11 cellular contexts compared by ENCODE assay signal in the genomic region with DNA sequence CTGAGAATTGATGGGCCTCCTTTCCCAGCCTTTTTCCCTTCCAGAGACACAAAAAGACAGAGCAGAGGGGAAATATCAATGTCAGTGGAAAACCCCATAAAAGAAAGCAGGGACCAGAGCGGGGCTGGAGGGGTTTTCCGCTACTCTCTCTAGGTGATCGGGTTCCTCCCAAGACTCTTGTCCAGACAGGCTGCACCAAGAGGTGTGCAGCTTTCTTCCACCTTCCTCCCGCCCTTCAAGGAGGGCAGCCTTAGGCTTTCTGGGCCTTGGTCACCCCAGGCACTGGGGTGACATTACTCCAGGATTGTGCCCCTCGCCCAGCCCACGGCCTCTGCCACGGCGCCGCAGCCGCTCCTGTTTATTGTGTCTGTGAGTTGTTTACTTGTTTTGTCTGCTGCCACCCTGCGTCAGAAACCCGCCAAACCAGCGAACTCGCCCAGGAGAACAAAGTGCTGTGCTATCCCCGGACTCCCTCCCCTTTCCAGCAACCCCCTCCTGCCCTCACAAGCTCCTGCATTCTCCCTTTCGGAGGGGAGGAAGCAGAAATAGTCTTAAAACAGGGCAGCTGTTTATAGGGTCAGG. TPM values are rescaled to one million over a fixed set of nuclear protein-coding genes. Genes with fewer than 3 reads are reported as not detected.
DNase-seq lines count a peak whose midpoint lies in the region; ATAC-seq, FAIRE-seq and TF ChIP-seq lines count a peak whose summit lies in the region.
"Had no signal": no experiment of that assay in that cellular context is flagged by ENCODE, and none has a peak within 500 bp of the region (broad histone marks: within the 10 kb centered on the region; RNA-seq: fewer than 3 reads in every experiment).

No MANE protein-coding gene starts in this region.

- no peak overlapping the region for H2AK5ac ChIP-seq in mesendoderm (ENCODE audit: low read length)

- intact Hi-C loops in Caco-2 (cut with micrococcal nuclease; ENCODE audit: unreplicated experiment) (no loop called here), activated B cell treated with CpG ODN at 0.5 μM for 24 hours (cut with micrococcal nuclease) (no loop called here)

- no peaks in the 10 kb centered on the region for H3K27me3 ChIP-seq in Caco-2 (replicated peaks; ENCODE audit: control insufficient read depth, insufficient read depth, low read length)
- H3K27me3 ChIP-seq in mesendoderm (ENCODE audit: insufficient read depth, low read length, poor library complexity), result peaks cover 83% of the 10 kb centered on the region

- H3K4me2 ChIP-seq in mesendoderm (ENCODE audit: low read length), result no peak overlapping the region

- DNase-seq in Caco-2, result no peak
- DNase-seq in activated B cell treated with CpG ODN at 0.5 μM for 24 hours, result no peak
- peak; percentile 86 for DNase-seq in mesendoderm
- no peak for DNase-seq in stimulated activated naive CD8-positive, alpha-beta T cell treated with anti-CD3 and anti-CD28 coated beads, Interleukin-15, amount 100 ng/mL, for 72 hours
- DNase-seq in ureter (ENCODE audit: low spot score), result no peak
- no peak for DNase-seq in HTR-8/SVneo (ENCODE audit: insufficient read length, low spot score)
- DNase-seq: heart left ventricle, NCI-H1048 had no signal

- WGBS in mesendoderm (ENCODE audit: extremely low coverage, insufficient coverage, low lambda C conversion rate), result no CpG with 5 or more reads among the region's 16 CpGs

- POLR2A ChIA-PET in Caco-2 (lab: Charles Lee) (no interaction called here), activated B cell treated with CpG ODN at 0.5 μM for 24 hours (lab: Charles Lee) (no interaction called here)

- H2BK5ac ChIP-seq in mesendoderm (ENCODE audit: low read length), result no peak overlapping the region

- H4K8ac ChIP-seq in mesendoderm (ENCODE audit: low read depth, low read length), result no peak overlapping the region

- no peaks in the 10 kb centered on the region for H3K79me1 ChIP-seq in mesendoderm (ENCODE audit: low read length)

- no peak overlapping the region for H3K4ac ChIP-seq in mesendoderm (ENCODE audit: low read depth, low read length)

- no peaks in the 10 kb centered on the region for H3K79me2 ChIP-seq in mesendoderm (ENCODE audit: control insufficient read depth, insufficient read depth, low read length)

- no peak overlapping the region for H3K27ac ChIP-seq in mesendoderm (ENCODE audit: low read depth, low read length)
- H3K27ac ChIP-seq: heart left ventricle had no signal

- no TSS peak for BruUV-seq in Caco-2 (replicated peaks; lab: Mats Ljungman, UMichigan)

- CTCF ChIA-PET in Caco-2 (lab: Charles Lee) (interaction anchor here (1.4 kb wide), 1 partner anchor 186 kb away, joined by 4 read pairs; no protein-coding TSS in a partner anchor), activated B cell treated with CpG ODN at 0.5 μM for 24 hours (lab: Charles Lee) (no interaction called here)

- H3K27ac Mint-ChIP-seq in Caco-2 (ENCODE audit: unreplicated experiment) (peak overlapping the region; percentile 56), activated B cell treated with CpG ODN at 0.5 μM for 24 hours (no peak overlapping the region)
- no peak overlapping the region for H3K27ac Mint-ChIP-seq in stimulated activated naive CD8-positive, alpha-beta T cell treated with anti-CD3 and anti-CD28 coated beads, Interleukin-15, amount 100 ng/mL, for 72 hours

- TF ChIP-seq CTCF in Caco-2 (IDR thresholded peaks at IDR 0.05; ENCODE audit: insufficient read depth in 1 of 2, low read depth in 1 of 2, low read length in 1 of 2, severe bottlenecking in 1 of 2, unreplicated experiment in 1 of 2) (no peak), activated B cell treated with CpG ODN at 0.5 μM for 24 hours (IDR thresholded peaks at IDR 0.05) (no peak)

- H4K5ac ChIP-seq in mesendoderm (ENCODE audit: low read length), result no peak overlapping the region

- H3K36me3 Mint-ChIP-seq in Caco-2 (ENCODE audit: insufficient read depth, unreplicated experiment) (peaks cover 6% of the 10 kb centered on the region), activated B cell treated with CpG ODN at 0.5 μM for 24 hours (ENCODE audit: low read depth) (no peaks in the 10 kb centered on the region)

- no peak overlapping the region for H2BK120ac ChIP-seq in mesendoderm (ENCODE audit: low read depth, low read length)

- H3K56ac ChIP-seq in mesendoderm (ENCODE audit: low read length), result no peak overlapping the region

- H3K9me3 Mint-ChIP-seq in Caco-2 (ENCODE audit: unreplicated experiment) (no peaks in the 10 kb centered on the region), activated B cell treated with CpG ODN at 0.5 μM for 24 hours (no peaks in the 10 kb centered on the region)
- no peaks in the 10 kb centered on the region for H3K9me3 Mint-ChIP-seq in stimulated activated naive CD8-positive, alpha-beta T cell treated with anti-CD3 and anti-CD28 coated beads, Interleukin-15, amount 100 ng/mL, for 72 hours
- H3K9me3 Mint-ChIP-seq: central memory CD8-positive, alpha-beta T cell had no signal

- H3K4me1 ChIP-seq in Caco-2 (peaks cover 10% of the 10 kb centered on the region), mesendoderm (ENCODE audit: control insufficient read depth, low read depth, low read length) (peaks cover 2% of the 10 kb centered on the region)

- H2BK15ac ChIP-seq in mesendoderm (replicated peaks; ENCODE audit: low read depth), result no peak overlapping the region

- H3K36me3 ChIP-seq in Caco-2 (ENCODE audit: control insufficient read depth, insufficient read depth, low read length) (no peaks in the 10 kb centered on the region), mesendoderm (ENCODE audit: control insufficient read depth, insufficient read depth, low read length) (no peaks in the 10 kb centered on the region)
- H3K36me3 ChIP-seq: heart left ventricle had no signal

- no peak overlapping the region for H3K18ac ChIP-seq in mesendoderm (ENCODE audit: low read length)

- H3K23ac ChIP-seq in mesendoderm (ENCODE audit: low read length), result no peak overlapping the region

- no peak overlapping the region for H3K4me3 Mint-ChIP-seq in Caco-2 (ENCODE audit: unreplicated experiment)
- H3K4me3 Mint-ChIP-seq in activated B cell treated with CpG ODN at 0.5 μM for 24 hours, result peak overlapping the region; percentile 15
- H3K4me3 Mint-ChIP-seq in stimulated activated naive CD8-positive, alpha-beta T cell treated with anti-CD3 and anti-CD28 coated beads, Interleukin-15, amount 100 ng/mL, for 72 hours, result peak overlapping the region in 1 of 2 donors; percentile 32
- H3K4me3 Mint-ChIP-seq: central memory CD8-positive, alpha-beta T cell had no signal

- FAIRE-seq in HTR-8/SVneo (lab: Jason Lieb, UNC), result no peak

- no peaks in the 10 kb centered on the region for H3K27me3 Mint-ChIP-seq in Caco-2 (ENCODE audit: insufficient read depth, unreplicated experiment)
- H3K27me3 Mint-ChIP-seq in activated B cell treated with CpG ODN at 0.5 μM for 24 hours, result peaks cover 57% of the 10 kb centered on the region
- H3K27me3 Mint-ChIP-seq in stimulated activated naive CD8-positive, alpha-beta T cell treated with anti-CD3 and anti-CD28 coated beads, Interleukin-15, amount 100 ng/mL, for 72 hours, result peaks cover 95% of the 10 kb centered on the region

- no peaks in the 10 kb centered on the region for H3K9me3 ChIP-seq in Caco-2
- H3K9me3 ChIP-seq: heart left ventricle had no signal

- ATAC-seq in HG02798 (IDR thresholded peaks at IDR 0.05; ENCODE audit: poor library complexity, unreplicated experiment) (peak; percentile 32), activated B cell treated with CpG ODN at 0.5 μM for 24 hours (ENCODE audit: low read depth) (no peak), GM21367 (IDR thresholded peaks at IDR 0.05; ENCODE audit: unreplicated experiment) (no peak)
- ATAC-seq in stimulated activated naive CD8-positive, alpha-beta T cell treated with anti-CD3 and anti-CD28 coated beads, Interleukin-15, amount 100 ng/mL, for 72 hours, result no peak
- ATAC-seq: heart left ventricle had no signal

- H3K4me1 Mint-ChIP-seq in Caco-2 (ENCODE audit: low read depth, unreplicated experiment), result peaks cover 20% of the 10 kb centered on the region
- H3K4me1 Mint-ChIP-seq in activated B cell treated with CpG ODN at 0.5 μM for 24 hours, result peaks cover 25% of the 10 kb centered on the region
- H3K4me1 Mint-ChIP-seq in stimulated activated naive CD8-positive, alpha-beta T cell treated with anti-CD3 and anti-CD28 coated beads, Interleukin-15, amount 100 ng/mL, for 72 hours, result peaks cover 38% of the 10 kb centered on the region

- no peak overlapping the region for H3K9ac ChIP-seq in mesendoderm (ENCODE audit: low read length)

- H3K4me3 ChIP-seq in Caco-2 (ENCODE audit: low read depth, low read length) (no peak overlapping the region), mesendoderm (ENCODE audit: low read length) (no peak overlapping the region)
- H3K4me3 ChIP-seq: heart left ventricle had no signal

RNA-seq across cellular contexts. Expression of gene HOXC6, which starts 6.7 kb away (rescaled TPM):
- total RNA-seq in Caco-2 (2022) (10.2 and 12.1 TPM in 2 replicates), activated B cell treated with CpG ODN at 0.5 μM for 24 hours (not detected in 2 replicates), ureter (2.3 TPM)
- polyA plus RNA-seq in mesendoderm (2013, experiment 1 of 2), result 0.01 TPM
- polyA plus RNA-seq in mesendoderm (2013, experiment 2 of 2), result 0.04 TPM

RNA-seq across cellular contexts. Expression of gene HOXC5, which starts 11.3 kb away (rescaled TPM):
- total RNA-seq in Caco-2 (2022) (3.4 and 3.6 TPM in 2 replicates), activated B cell treated with CpG ODN at 0.5 μM for 24 hours (not detected in 2 replicates), ureter (1.7 TPM)
- not detected for polyA plus RNA-seq in mesendoderm (2013, experiment 1 of 2)
- polyA plus RNA-seq in mesendoderm (2013, experiment 2 of 2), result not detected
- total RNA-seq: heart left ventricle had no signal
- polyA plus RNA-seq: heart left ventricle had no signal

RNA-seq across cellular contexts. Expression of gene HOXC8, which starts 12.7 kb away (rescaled TPM):
- total RNA-seq in Caco-2 (2022), result 10.8 and 11.3 TPM in 2 replicates
- total RNA-seq in activated B cell treated with CpG ODN at 0.5 μM for 24 hours, result not detected in 2 replicates
- not detected for polyA plus RNA-seq in mesendoderm (2013, experiment 1 of 2)
- polyA plus RNA-seq in mesendoderm (2013, experiment 2 of 2), result not detected
- total RNA-seq in ureter, result 1.5 TPM
- total RNA-seq: heart left ventricle had no signal
- polyA plus RNA-seq: heart left ventricle had no signal

RNA-seq across cellular contexts. Expression of gene HOXC9, which starts 21.6 kb away (rescaled TPM):
- total RNA-seq in Caco-2 (2022) (2.9 and 3.1 TPM in 2 replicates), activated B cell treated with CpG ODN at 0.5 μM for 24 hours (not detected in 2 replicates), ureter (1.7 TPM)
- not detected for polyA plus RNA-seq in mesendoderm (2013, experiment 1 of 2)
- polyA plus RNA-seq in mesendoderm (2013, experiment 2 of 2), result not detected
- total RNA-seq: heart left ventricle had no signal
- polyA plus RNA-seq: heart left ventricle had no signal

RNA-seq across cellular contexts. Expression of gene HOXC4, which starts 32.1 kb away (rescaled TPM):
- total RNA-seq in Caco-2 (2022) (2.9 and 4.1 TPM in 2 replicates), activated B cell treated with CpG ODN at 0.5 μM for 24 hours (4.3 and 4.8 TPM in 2 replicates), ureter (3.5 TPM)
- polyA plus RNA-seq in mesendoderm (2013, experiment 1 of 2), result not detected
- polyA plus RNA-seq in mesendoderm (2013, experiment 2 of 2), result not detected
